Comparison of ENCODE assay signal across 2 cellular contexts in the genomic region with DNA sequence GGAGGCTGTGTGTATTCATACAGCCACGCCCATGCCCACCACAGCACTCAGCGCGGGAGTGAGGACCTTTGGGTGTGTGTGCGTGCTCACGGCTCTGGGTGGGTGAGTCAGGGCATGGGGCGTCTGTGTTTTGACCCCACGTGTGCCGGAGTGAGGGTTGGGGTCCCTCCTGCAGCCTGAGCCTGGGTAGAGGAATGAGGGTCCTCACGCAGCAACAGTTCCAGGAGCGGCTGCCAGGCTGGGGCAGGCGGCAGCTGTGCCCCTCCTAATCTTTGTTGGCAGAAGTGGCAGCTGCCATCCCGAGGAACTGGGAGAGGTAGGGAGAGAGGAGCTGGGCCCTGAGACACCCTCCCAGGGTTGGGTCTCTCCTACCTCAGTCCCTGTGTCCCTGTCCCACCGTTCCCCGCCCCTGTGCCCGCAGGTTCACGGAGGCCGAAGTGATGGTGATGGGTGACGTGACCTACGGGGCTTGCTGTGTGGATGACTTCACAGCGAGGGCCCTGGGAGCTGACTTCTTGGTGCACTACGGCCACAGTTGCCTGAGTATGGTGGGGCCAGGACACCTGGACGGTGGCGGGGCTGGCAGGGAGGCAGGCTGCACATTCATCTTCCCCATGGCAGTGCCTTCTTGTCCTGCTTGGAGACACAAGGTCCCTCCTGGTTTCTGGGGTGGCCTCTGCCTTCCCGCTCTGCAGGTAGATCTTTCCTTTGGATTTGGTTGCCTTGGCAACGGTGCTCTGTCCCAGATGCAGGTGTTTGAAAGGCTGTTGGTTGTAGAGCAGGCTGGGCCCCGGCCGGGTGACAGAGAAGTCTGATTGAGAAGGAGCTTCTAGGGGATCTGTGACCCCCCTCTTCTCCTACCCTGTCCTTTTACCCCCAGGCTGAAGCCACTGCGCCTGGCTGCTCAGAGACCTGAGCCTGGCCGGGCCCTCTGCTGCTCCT.
TF ChIP-seq lines count a peak whose summit lies in the region.

No MANE protein-coding gene starts in this region.

TF ChIP-seq in IMR-90, 13 proteins besides CTCF, POLR2A, EP300 and RAD21:
- no peak for TF ChIP-seq USF2 (IDR thresholded peaks at IDR 0.05; ENCODE audit: low read depth, low read length)
- TF ChIP-seq RCOR1 (IDR thresholded peaks at IDR 0.05; ENCODE audit: insufficient replicate concordance, low read length): no peak
- no peak for TF ChIP-seq SMC3 (IDR thresholded peaks at IDR 0.05; ENCODE audit: low read depth, low read length)
- TF ChIP-seq BHLHE40 (IDR thresholded peaks at IDR 0.05; ENCODE audit: low read depth, low read length): no peak
- no peak for TF ChIP-seq MAZ (IDR thresholded peaks at IDR 0.05; ENCODE audit: borderline replicate concordance, low read depth, low read length)
- no peak for TF ChIP-seq MXI1 (IDR thresholded peaks at IDR 0.05; ENCODE audit: borderline replicate concordance, low read depth, low read length)
- no peak for TF ChIP-seq CEBPB (IDR thresholded peaks at IDR 0.05; ENCODE audit: low read depth, low read length)
- no peak for TF ChIP-seq RFX5 (IDR thresholded peaks at IDR 0.05; ENCODE audit: low read depth, low read length)
- TF ChIP-seq MAFK (IDR thresholded peaks at IDR 0.05; ENCODE audit: low read depth, low read length): no peak
- TF ChIP-seq FOS (IDR thresholded peaks at IDR 0.05; ENCODE audit: low read depth, low read length): no peak
- TF ChIP-seq CHD1 (IDR thresholded peaks at IDR 0.05; ENCODE audit: low read depth, low read length): no peak
- no peak for TF ChIP-seq NFE2L2 (IDR thresholded peaks at IDR 0.05; ENCODE audit: low read depth, low read length)
- TF ChIP-seq, protein P1, sequence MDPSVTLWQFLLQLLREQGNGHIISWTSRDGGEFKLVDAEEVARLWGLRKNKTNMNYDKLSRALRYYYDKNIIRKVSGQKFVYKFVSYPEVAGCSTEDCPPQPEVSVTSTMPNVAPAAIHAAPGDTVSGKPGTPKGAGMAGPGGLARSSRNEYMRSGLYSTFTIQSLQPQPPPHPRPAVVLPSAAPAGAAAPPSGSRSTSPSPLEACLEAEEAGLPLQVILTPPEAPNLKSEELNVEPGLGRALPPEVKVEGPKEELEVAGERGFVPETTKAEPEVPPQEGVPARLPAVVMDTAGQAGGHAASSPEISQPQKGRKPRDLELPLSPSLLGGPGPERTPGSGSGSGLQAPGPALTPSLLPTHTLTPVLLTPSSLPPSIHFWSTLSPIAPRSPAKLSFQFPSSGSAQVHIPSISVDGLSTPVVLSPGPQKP (IDR thresholded peaks at IDR 0.05; ENCODE audit: borderline replicate concordance, low read depth, low read length): no peak

TF ChIP-seq in K562, 482 proteins besides CTCF, POLR2A, EP300 and RAD21:
- TF ChIP-seq RBFOX2 (IDR thresholded peaks at IDR 0.05; ENCODE audit: low read depth, low read length) (peak; percentile 15; the same call in 1 of the 2 replicates), HNRNPLL (IDR thresholded peaks at IDR 0.05; ENCODE audit: low read depth, low read length, poor library complexity, severe bottlenecking) (no peak), RFX1 (IDR thresholded peaks at IDR 0.05) (peak; percentile 52; the same call in 1 of the 2 replicates)
